ENCODE assay signal across 22 cellular contexts in genomic region chr7:128207609-128208008, GRCh38. TPM values are rescaled to one million over a fixed set of nuclear protein-coding genes. Genes with fewer than 3 reads are reported as not detected.
"Had no signal": no experiment of that assay in that cellular context is flagged by ENCODE, and none has a peak within 500 bp of the region (broad histone marks: within the 10 kb centered on the region; RNA-seq: fewer than 3 reads in every experiment).

No MANE protein-coding gene starts in this region.

- H2AFZ ChIP-seq: PC-9 had no signal

- H3K4me3 ChIP-seq: PC-9, SJCRH30, SK-N-MC had no signal

- ATAC-seq: Right ventricle myocardium inferior had no signal

- H3K27me3 ChIP-seq: SJCRH30 had no signal

- DNase-seq: Karpas-422, MM.1S, NCI-H1092, NCI-H1105, NCI-H187 treated with DMSO at 0.1 percent for 48 hours, NCI-H2081, NCI-H345, NCI-H510A treated with DMSO at 0.1 percent for 48 hours, NCI-H524 treated with DMSO at 0.1 percent for 48 hours, SIG-M5, SJCRH30 had no signal

- H3K9me3 ChIP-seq: SJCRH30 had no signal

- H3K4me2 ChIP-seq: KMS-11, PC-9 had no signal

- H3K36me3 ChIP-seq: SJCRH30 had no signal

- H3K27ac ChIP-seq: KMS-11, PC-9, RWPE1, SJCRH30, SK-N-MC had no signal

- H3K9ac ChIP-seq: KMS-11 had no signal

RNA-seq across cellular contexts. Expression of gene LEP, which starts 33.5 kb away (rescaled TPM):
- total RNA-seq: LHCN-M2, MCF 10A, NCI-H460, OCI-LY7, PC-9, RPMI7951, SJCRH30, SK-MEL-5 had no signal
